17 cellular contexts compared by ENCODE assay signal in the genomic region with DNA sequence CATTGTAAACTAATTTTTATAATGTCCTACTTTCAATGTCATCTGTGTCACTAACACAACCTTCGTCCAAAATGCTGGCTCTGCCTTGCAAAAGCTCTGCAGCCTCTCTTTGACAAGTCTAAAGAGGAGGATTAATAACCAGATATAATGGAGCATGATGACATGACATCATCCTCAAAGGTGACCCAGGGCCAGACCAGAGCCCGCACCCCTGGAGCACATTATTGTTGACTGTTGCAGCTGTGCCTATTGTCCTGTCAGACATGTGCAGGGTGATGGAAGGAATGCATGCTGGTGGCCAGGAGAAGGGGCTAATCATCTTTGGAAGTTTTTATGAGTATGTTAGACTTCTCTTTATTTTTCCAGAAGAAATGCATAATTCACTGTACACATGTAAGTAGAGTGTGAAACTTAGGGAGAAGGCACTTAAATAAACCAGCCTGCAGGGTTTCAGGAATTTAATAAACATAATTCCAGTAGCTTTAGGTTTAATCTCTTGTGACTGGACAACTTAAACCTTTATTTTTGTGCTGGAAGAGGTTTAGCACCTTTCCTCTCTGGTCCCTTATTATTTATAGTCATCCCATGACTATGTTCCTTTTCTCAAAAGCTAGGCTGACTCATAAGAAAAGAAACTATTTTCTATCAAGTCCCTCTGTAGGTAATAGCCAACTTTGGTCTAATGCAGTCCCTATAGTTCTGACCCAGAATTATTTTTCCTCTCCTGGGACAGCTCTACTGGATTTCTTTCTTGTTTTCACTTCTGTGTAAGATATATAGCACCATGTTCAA.
DNase-seq lines count a peak whose midpoint lies in the region; ATAC-seq, FAIRE-seq and TF ChIP-seq lines count a peak whose summit lies in the region.
"Had no signal": no experiment of that assay in that cellular context is flagged by ENCODE, and none has a peak within 500 bp of the region (broad histone marks: within the 10 kb centered on the region; RNA-seq: fewer than 3 reads in every experiment).

No MANE protein-coding gene starts in this region.

- POLR2A ChIA-PET in A549 (lab: Yijun Ruan, JAX) = no interaction called here

- DNase-seq in A549 (ENCODE audit: low read depth in 1 of 2, low spot score in 1 of 2) = no peak
- peak; percentile 4 for DNase-seq in HT1080 (ENCODE audit: low read depth)
- peak; percentile 16 for DNase-seq in WERI-Rb-1
- DNase-seq in iris pigment epithelial cell (ENCODE audit: low read depth) = peak; percentile 19
- DNase-seq in esophagus squamous epithelium (lab: John Stamatoyannopoulos, UW) = no peak
- DNase-seq in effector memory CD4-positive, alpha-beta T cell = no peak
- no peak for DNase-seq in Calu3
- DNase-seq: activated CD4-positive, CD25-positive, alpha-beta regulatory T cell; activated naive CD4-positive, alpha-beta T cell; mammary epithelial cell; NCI-H2171 treated with DMSO at 0.1 percent for 48 hours; OCI-M1; T-cell; transverse colon had no signal

- H3K4me3 ChIP-seq in A549 (no peak overlapping the region), WERI-Rb-1 (ENCODE audit: low read depth, low read length) (no peak overlapping the region), esophagus squamous epithelium (no peak overlapping the region)
- H3K4me3 ChIP-seq in effector memory CD4-positive, alpha-beta T cell (ENCODE audit: insufficient read depth, low read depth, low read length, poor library complexity, severe bottlenecking) = no peak overlapping the region
- H3K4me3 ChIP-seq: skin epidermis, transverse colon had no signal

- ATAC-seq in A549 = peak in 1 of 2 experiments; percentile 33; a peak in 2 of 6 replicates
- no peak for ATAC-seq in HG03025 (IDR thresholded peaks at IDR 0.05; ENCODE audit: low FRiP score, unreplicated experiment)
- ATAC-seq: stimulated activated memory B cell treated with anti-CD40 and anti-IgM and Interleukin-4, amounts not matched to agents 10 μg/mL and 1 μg/mL and 100 μg/mL, for 72 hours; T-cell had no signal

- H3K9me3 ChIP-seq in A549 (peaks cover 12% of the 10 kb centered on the region; the same call in 1 of the 3 replicates), WERI-Rb-1 (ENCODE audit: severe bottlenecking) (peaks cover 7% of the 10 kb centered on the region), esophagus squamous epithelium (no peaks in the 10 kb centered on the region)
- no peaks in the 10 kb centered on the region for H3K9me3 ChIP-seq in effector memory CD4-positive, alpha-beta T cell (ENCODE audit: control insufficient read depth, low read length)

- TF ChIP-seq POLR2A in A549 (IDR thresholded peaks at IDR 0.05; ENCODE audit: low read length) = no peak
- TF ChIP-seq POLR2A in esophagus squamous epithelium (IDR thresholded peaks at IDR 0.05) = no peak

- TF ChIP-seq CTCF in A549 (IDR thresholded peaks at IDR 0.05) (no peak), WERI-Rb-1 (IDR thresholded peaks at IDR 0.05; ENCODE audit: low read depth, low read length) (no peak), esophagus squamous epithelium (IDR thresholded peaks at IDR 0.05) (no peak), Calu3 (IDR thresholded peaks at IDR 0.05; ENCODE audit: unreplicated experiment) (no peak)

- no peaks in the 10 kb centered on the region for H3K27me3 Mint-ChIP-seq in Calu3 (ENCODE audit: unreplicated experiment)
- H3K27me3 Mint-ChIP-seq: stimulated activated memory B cell treated with anti-CD40 and anti-IgM and Interleukin-4, amounts not matched to agents 10 μg/mL and 1 μg/mL and 100 μg/mL, for 72 hours; T-cell had no signal

- H3K9me3 Mint-ChIP-seq in Calu3 (ENCODE audit: low read depth, unreplicated experiment) = peaks cover 7% of the 10 kb centered on the region

- H3K27ac ChIP-seq in A549 = no peak overlapping the region
- H3K27ac ChIP-seq in WERI-Rb-1 = no peak overlapping the region
- no peak overlapping the region for H3K27ac ChIP-seq in esophagus squamous epithelium
- H3K27ac ChIP-seq in effector memory CD4-positive, alpha-beta T cell (ENCODE audit: insufficient read depth, low read length, poor library complexity, severe bottlenecking) = no peak overlapping the region
- H3K27ac ChIP-seq: skin epidermis, transverse colon had no signal

- no peaks in the 10 kb centered on the region for H3K36me3 ChIP-seq in WERI-Rb-1
- no peaks in the 10 kb centered on the region for H3K36me3 ChIP-seq in esophagus squamous epithelium
- H3K36me3 ChIP-seq in effector memory CD4-positive, alpha-beta T cell (ENCODE audit: control insufficient read depth, insufficient read depth, low read length) = no peaks in the 10 kb centered on the region
- H3K36me3 ChIP-seq: transverse colon had no signal

- no peak overlapping the region for H3K4me3 Mint-ChIP-seq in Calu3 (ENCODE audit: low read depth, unreplicated experiment)
- H3K4me3 Mint-ChIP-seq: stimulated activated memory B cell treated with anti-CD40 and anti-IgM and Interleukin-4, amounts not matched to agents 10 μg/mL and 1 μg/mL and 100 μg/mL, for 72 hours; T-cell had no signal

- H3K36me3 Mint-ChIP-seq in Calu3 (ENCODE audit: insufficient read depth, unreplicated experiment) = no peaks in the 10 kb centered on the region
- H3K36me3 Mint-ChIP-seq: stimulated activated memory B cell treated with anti-CD40 and anti-IgM and Interleukin-4, amounts not matched to agents 10 μg/mL and 1 μg/mL and 100 μg/mL, for 72 hours; T-cell had no signal

- FAIRE-seq in A549 (lab: Jason Lieb, UNC) = no peak

- no peak for TF ChIP-seq RAD21 in A549 (conservative IDR thresholded peaks at IDR 0.05 in 1 of 2, IDR thresholded peaks at IDR 0.05 in 1 of 2)

- BruUV-seq in Calu3 (replicated peaks; lab: Mats Ljungman, UMichigan) = no TSS peak

- H3K4me1 ChIP-seq in A549 = peaks cover 11% of the 10 kb centered on the region; the same call in 1 of the 3 replicates
- no peaks in the 10 kb centered on the region for H3K4me1 ChIP-seq in esophagus squamous epithelium
- no peaks in the 10 kb centered on the region for H3K4me1 ChIP-seq in effector memory CD4-positive, alpha-beta T cell (ENCODE audit: control insufficient read depth, insufficient read depth, low read length, poor library complexity, severe bottlenecking)

- H3K27ac Mint-ChIP-seq in Calu3 (ENCODE audit: unreplicated experiment) = no peak overlapping the region
- H3K27ac Mint-ChIP-seq: stimulated activated memory B cell treated with anti-CD40 and anti-IgM and Interleukin-4, amounts not matched to agents 10 μg/mL and 1 μg/mL and 100 μg/mL, for 72 hours; T-cell had no signal

- CTCF ChIA-PET in A549 (lab: Yijun Ruan, JAX) (no interaction called here), Calu3 (lab: Charles Lee) (no interaction called here)

- peak overlapping the region; percentile 16; the same call in 1 of the 3 replicates for H3K4me2 ChIP-seq in A549

- TF ChIP-seq EP300 in A549 (IDR thresholded peaks at IDR 0.05) = no peak

- WGBS in A549 (ENCODE audit: missing lambda C conversion rate) = 60% methylated on average over 2 of the region's 2 CpGs
- WGBS in esophagus squamous epithelium, 2 donors = 13 to 58% methylated on average over 2 of the region's 2 CpGs

- H3K4me1 Mint-ChIP-seq in Calu3 (ENCODE audit: low read depth, unreplicated experiment) = peaks cover 13% of the 10 kb centered on the region
- H3K4me1 Mint-ChIP-seq: stimulated activated memory B cell treated with anti-CD40 and anti-IgM and Interleukin-4, amounts not matched to agents 10 μg/mL and 1 μg/mL and 100 μg/mL, for 72 hours; T-cell had no signal

- intact Hi-C loops in esophagus squamous epithelium (cut with DNase I) (no loop called here), Calu3 (cut with micrococcal nuclease; ENCODE audit: unreplicated experiment) (no loop called here)

- no peaks in the 10 kb centered on the region for H3K27me3 ChIP-seq in WERI-Rb-1 (ENCODE audit: insufficient read depth, low read depth, severe bottlenecking)
- H3K27me3 ChIP-seq in esophagus squamous epithelium = no peaks in the 10 kb centered on the region
- no peaks in the 10 kb centered on the region for H3K27me3 ChIP-seq in effector memory CD4-positive, alpha-beta T cell (replicated peaks; ENCODE audit: control insufficient read depth, insufficient read depth, low read length, poor library complexity, severe bottlenecking)
- H3K27me3 ChIP-seq: transverse colon had no signal

TF ChIP-seq in A549, 52 proteins besides CTCF, POLR2A, EP300 and RAD21:
- TF ChIP-seq ZFP36 (IDR thresholded peaks at IDR 0.05; ENCODE audit: borderline replicate concordance, partially characterized antibody) (no peak), PBX3 (IDR thresholded peaks at IDR 0.05) (no peak), KDM5A (IDR thresholded peaks at IDR 0.05) (no peak), CBX8 (IDR thresholded peaks at IDR 0.05) (no peak)
- TF ChIP-seq, protein P1, sequence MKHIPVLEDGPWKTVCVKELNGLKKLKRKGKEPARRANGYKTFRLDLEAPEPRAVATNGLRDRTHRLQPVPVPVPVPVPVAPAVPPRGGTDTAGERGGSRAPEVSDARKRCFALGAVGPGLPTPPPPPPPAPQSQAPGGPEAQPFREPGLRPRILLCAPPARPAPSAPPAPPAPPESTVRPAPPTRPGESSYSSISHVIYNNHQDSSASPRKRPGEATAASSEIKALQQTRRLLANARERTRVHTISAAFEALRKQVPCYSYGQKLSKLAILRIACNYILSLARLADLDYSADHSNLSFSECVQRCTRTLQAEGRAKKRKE (CRISPR knock-in tag; IDR thresholded peaks at IDR 0.05; ENCODE audit: low read depth) = no peak

Comparison
In these comparisons a context has a peak if more than half of its experiments do, and no peak if none do; other contexts are left out.
1. DNase-seq: peak in HT1080 (single experiment), WERI-Rb-1 (single experiment) and iris pigment epithelial cell (single experiment); none in A549 (0 of 2), esophagus squamous epithelium (single experiment), effector memory CD4-positive, alpha-beta T cell (0 of 3) and Calu3 (single experiment).